8 cellular contexts compared by ENCODE assay signal in genomic region chr15:77118787-77119410, GRCh38. TPM values are rescaled to one million over a fixed set of nuclear protein-coding genes. Genes with fewer than 3 reads are reported as not detected.
DNase-seq lines count a peak whose midpoint lies in the region; ATAC-seq, FAIRE-seq and TF ChIP-seq lines count a peak whose summit lies in the region.

No MANE protein-coding gene starts in this region.

- WGBS in HepG2 (ENCODE audit: low lambda C conversion rate): 90% methylated on average over 3 of the region's 3 CpGs
- 44% methylated on average over 3 of the region's 3 CpGs; no CpG with 5 or more reads in 1 of the 2 donors for WGBS in transverse colon (ENCODE audit: low coverage in 1 of 2), 2 donors

- DNase-seq in activated CD4-positive, alpha-beta T cell treated with anti-CD3 and anti-CD28 coated beads for 36 hours: peak; percentile 39
- DNase-seq in activated CD4-positive, alpha-beta T cell treated with anti-CD3 and anti-CD28 coated beads for 1 hour: no peak
- peak; percentile 73 for DNase-seq in M059J (ENCODE audit: low read depth)
- DNase-seq in SK-N-MC (ENCODE audit: low read depth, low spot score): peak; percentile 73
- peak; percentile 49 for DNase-seq in colonic mucosa
- DNase-seq in HepG2 (ENCODE audit: low spot score): peak; percentile 59
- peak; percentile 38 for DNase-seq in transverse colon

- peaks cover 7% of the 10 kb centered on the region for H3K4me1 Mint-ChIP-seq in activated CD4-positive, alpha-beta T cell treated with anti-CD3 and anti-CD28 coated beads for 36 hours

- H3K27me3 ChIP-seq in colonic mucosa (no peaks in the 10 kb centered on the region), HepG2 (ENCODE audit: control insufficient read depth in 1 of 2, insufficient read depth in 2 of 2, low read length in 2 of 2) (no peaks in the 10 kb centered on the region), transverse colon (no peaks in the 10 kb centered on the region)

- H3K9me3 ChIP-seq in SK-N-MC (ENCODE audit: low read depth, low read length): no peaks in the 10 kb centered on the region
- no peaks in the 10 kb centered on the region for H3K9me3 ChIP-seq in colonic mucosa
- H3K9me3 ChIP-seq in HepG2 (ENCODE audit: low read length): no peaks in the 10 kb centered on the region
- no peaks in the 10 kb centered on the region for H3K9me3 ChIP-seq in transverse colon

- no TSS peak for BruUV-seq in HepG2 (replicated peaks; lab: Mats Ljungman, UMichigan)

- intact Hi-C loops in activated CD4-positive, alpha-beta T cell treated with anti-CD3 and anti-CD28 coated beads for 36 hours (cut with DNase I, micrococcal nuclease): loop anchor here (1.0 to 5.0 kb wide), 6 partner anchors 68 to 424 kb away; no protein-coding TSS in a partner anchor
- intact Hi-C loops in colonic mucosa (cut with DNase I): loop anchor here (5.0 kb wide), 1 partner anchor 378 kb away; no protein-coding TSS in a partner anchor
- intact Hi-C loops in HepG2 (cut with micrococcal nuclease; ENCODE audit: unreplicated experiment): loop anchor here (2.0 to 5.0 kb wide), 3 partner anchors 66 to 423 kb away; no protein-coding TSS in a partner anchor
- intact Hi-C loops in transverse colon (cut with DNase I; ENCODE audit: low total_unique reads): loop anchor here (5.0 kb wide), 1 partner anchor 423 kb away; no protein-coding TSS in a partner anchor

- H3K36me3 ChIP-seq in SK-N-MC (ENCODE audit: insufficient read depth, low read length): no peaks in the 10 kb centered on the region
- no peaks in the 10 kb centered on the region for H3K36me3 ChIP-seq in colonic mucosa
- H3K36me3 ChIP-seq in HepG2 (replicated peaks in 1 of 2; ENCODE audit: control insufficient read depth in 1 of 2, insufficient read depth in 2 of 2, low read length in 2 of 2): peaks cover 0 to 11% of the 10 kb centered on the region in 2 experiments; a peak in 3 of 5 replicates
- no peaks in the 10 kb centered on the region for H3K36me3 ChIP-seq in transverse colon

- TF ChIP-seq POLR2A in HepG2 (IDR thresholded peaks at IDR 0.05; ENCODE audit: insufficient read depth in 1 of 2, low read depth in 2 of 2, low read length in 2 of 2) (no peak), transverse colon (IDR thresholded peaks at IDR 0.05) (no peak)

- H3K9me3 Mint-ChIP-seq in activated CD4-positive, alpha-beta T cell treated with anti-CD3 and anti-CD28 coated beads for 36 hours (ENCODE audit: low read depth): no peaks in the 10 kb centered on the region

- no peak overlapping the region for H3K9ac ChIP-seq in SK-N-MC (ENCODE audit: insufficient read length)
- no peak overlapping the region for H3K9ac ChIP-seq in colonic mucosa (ENCODE audit: low read depth in 2 of 2, low read length in 2 of 2)
- H3K9ac ChIP-seq in HepG2 (ENCODE audit: insufficient read depth, low read depth, low read length): no peak overlapping the region

- in situ Hi-C loops in HepG2 (cut with HindIII; ENCODE audit: extremely low pct_ligation_motif_present, low pct_unique_long_range_greater_than_20kb): loop anchor here (5.0 kb wide), 1 partner anchor 378 kb away; no protein-coding TSS in a partner anchor
- in situ Hi-C loops in transverse colon (cut with MboI; ENCODE audit: low pct_ligation_motif_present in 1 of 4, low pct_unique_long_range_greater_than_20kb in 1 of 4, low sequenced_read_pairs in 3 of 4): loop anchor here in 2 of 4 donors (5.0 to 25.0 kb wide), 2 partner anchors 368 to 378 kb away; no protein-coding TSS in a partner anchor

- POLR2A ChIA-PET in activated CD4-positive, alpha-beta T cell treated with anti-CD3 and anti-CD28 coated beads for 36 hours (lab: Charles Lee): interaction anchor here (0.7 kb wide), 1 partner anchor 894 kb away, joined by 7 read pairs; no protein-coding TSS in a partner anchor
- POLR2A ChIA-PET in HepG2 (lab: Yijun Ruan, JAX): no interaction called here

- peak; percentile 60 for TF ChIP-seq CTCF in colonic mucosa (IDR thresholded peaks at IDR 0.05)
- peak; percentile 75 for TF ChIP-seq CTCF in HepG2 (CRISPR knock-in tag; IDR thresholded peaks at IDR 0.05)
- peak; percentile 61 to 75 (median 68) for TF ChIP-seq CTCF in transverse colon (IDR thresholded peaks at IDR 0.05)

- no peak overlapping the region for H3K27ac Mint-ChIP-seq in activated CD4-positive, alpha-beta T cell treated with anti-CD3 and anti-CD28 coated beads for 36 hours

- H3K27ac ChIP-seq in SK-N-MC (no peak overlapping the region), colonic mucosa (no peak overlapping the region), HepG2 (ENCODE audit: extremely low read length, insufficient read depth, low read length) (no peak overlapping the region), transverse colon (no peak overlapping the region)

- no peak overlapping the region for H3K4me2 ChIP-seq in HepG2 (ENCODE audit: low read depth, low read length)

- CTCF ChIA-PET in activated CD4-positive, alpha-beta T cell treated with anti-CD3 and anti-CD28 coated beads for 36 hours (lab: Charles Lee): interaction anchor here (0.6 to 4.9 kb wide), 20 partner anchors 10 to 1054 kb away, joined by 3 to 44 read pairs (median 4); no protein-coding TSS in a partner anchor
- CTCF ChIA-PET in HepG2 (lab: Yijun Ruan, JAX; ENCODE audit: low intra/inter-chr PET ratio, low total read pairs): interaction anchor here (1.1 to 2.5 kb wide), 3 partner anchors 67 to 424 kb away, joined by 4 to 19 read pairs (median 11); no protein-coding TSS in a partner anchor

- peak; percentile 39 for FAIRE-seq in HepG2 (lab: Jason Lieb, UNC)

- peak; percentile 47 for ATAC-seq in activated CD4-positive, alpha-beta T cell treated with anti-CD3 and anti-CD28 coated beads for 36 hours
- ATAC-seq in HepG2 (peak; percentile 62; the same call in 2 of the 3 replicates), GM21619 (IDR thresholded peaks at IDR 0.05; ENCODE audit: unreplicated experiment) (no peak)

- no peaks in the 10 kb centered on the region for H3K4me1 ChIP-seq in colonic mucosa
- H3K4me1 ChIP-seq in HepG2 (ENCODE audit: insufficient read depth, low read length): 0 out of 2 replicates have a peak, but pooled peaks cover 5% of the 10 kb centered on the region
- H3K4me1 ChIP-seq in transverse colon: peaks cover 0 to 30% (median 13%) of the 10 kb centered on the region in 4 donors

- H3K4me3 ChIP-seq in SK-N-MC (no peak overlapping the region), colonic mucosa (no peak overlapping the region), HepG2 (replicated peaks in 1 of 3; ENCODE audit: insufficient read depth in 1 of 3, low read depth in 2 of 3, low read length in 3 of 3) (no peak overlapping the region), transverse colon (no peak overlapping the region)

- H4K20me1 ChIP-seq in HepG2 (ENCODE audit: insufficient read depth, low read length): no peaks in the 10 kb centered on the region

- H2AFZ ChIP-seq in HepG2 (ENCODE audit: low read length): no peak overlapping the region

- H3K4me3 Mint-ChIP-seq in activated CD4-positive, alpha-beta T cell treated with anti-CD3 and anti-CD28 coated beads for 36 hours: no peak overlapping the region

- H3K36me3 Mint-ChIP-seq in activated CD4-positive, alpha-beta T cell treated with anti-CD3 and anti-CD28 coated beads for 36 hours (ENCODE audit: low read depth): no peaks in the 10 kb centered on the region

- TF ChIP-seq EP300 in HepG2 (IDR thresholded peaks at IDR 0.05; ENCODE audit: low read depth in 2 of 2, low read length in 2 of 2) (no peak), HepG2 (CRISPR knock-in tag; IDR thresholded peaks at IDR 0.05; ENCODE audit: borderline replicate concordance) (no peak), transverse colon (IDR thresholded peaks at IDR 0.05; ENCODE audit: low read depth) (no peak)

- H3K79me2 ChIP-seq in HepG2 (ENCODE audit: insufficient read depth, low read length): no peaks in the 10 kb centered on the region

- TF ChIP-seq RAD21 in HepG2 (CRISPR knock-in tag; IDR thresholded peaks at IDR 0.05): peak; percentile 59; the same call in 1 of the 2 replicates

- no peaks in the 10 kb centered on the region for H3K27me3 Mint-ChIP-seq in activated CD4-positive, alpha-beta T cell treated with anti-CD3 and anti-CD28 coated beads for 36 hours

RNA-seq across cellular contexts. Expression of gene TSPAN3, which starts 48.0 kb away (rescaled TPM):
- total RNA-seq in activated CD4-positive, alpha-beta T cell treated with anti-CD3 and anti-CD28 coated beads for 36 hours: 10 to 100 TPM; 26.2 to 28.4 TPM
- total RNA-seq in M059J (2014; rRNA removed; shearing (Covaris generic)): 280 and 312 TPM in 2 replicates
- total RNA-seq in colonic mucosa: 100 to 1,000 TPM; 594 to 841 TPM
- 102 and 170 TPM in 2 replicates for total RNA-seq in HepG2 (2016; rRNA removed; fragmentation: Illumina TruSeq; extraction: Trizol)
- 51.2 and 62.4 TPM in 2 replicates for total RNA-seq in HepG2 (2016; cell fraction: cytosol; rRNA removed; fragmentation: Illumina TruSeq; extraction: Trizol; ENCODE audit: low read depth)
- total RNA-seq in HepG2 (2016; cell fraction: insoluble cytoplasmic fraction; rRNA removed; fragmentation: Illumina TruSeq; extraction: Trizol): 108 and 171 TPM in 2 replicates
- total RNA-seq in HepG2 (2016; cell fraction: membrane; rRNA removed; fragmentation: Illumina TruSeq; extraction: Trizol): 109 and 138 TPM in 2 replicates
- 128 and 152 TPM in 2 replicates for total RNA-seq in HepG2 (2016; cell fraction: nucleus; rRNA removed; fragmentation: Illumina TruSeq; extraction: Trizol)
- polyA plus RNA-seq in HepG2 (2011; rRNA removed): 155 and 167 TPM in 2 replicates
- 231 and 297 TPM in 2 replicates for polyA plus RNA-seq in HepG2 (2011; cell fraction: cytosol; rRNA removed)
- 56.3 and 77.8 TPM in 2 replicates for polyA plus RNA-seq in HepG2 (2011; cell fraction: nucleus; rRNA removed)
- 134 and 159 TPM in 2 replicates for polyA plus RNA-seq in HepG2 (2012)
- polyA plus RNA-seq in HepG2 (2016; cell fraction: cytosol; fragmentation: Illumina TruSeq; extraction: Trizol; ENCODE audit: low read depth): 52.0 and 77.5 TPM in 2 replicates
- polyA plus RNA-seq in HepG2 (2016; cell fraction: insoluble cytoplasmic fraction; fragmentation: Illumina TruSeq; extraction: Trizol; ENCODE audit: low read depth): 105 and 130 TPM in 2 replicates
- polyA plus RNA-seq in HepG2 (2016; cell fraction: membrane; fragmentation: Illumina TruSeq; extraction: Trizol; ENCODE audit: low read depth): 93.2 and 115 TPM in 2 replicates
- 217 and 229 TPM in 2 replicates for polyA plus RNA-seq in HepG2 (2016; cell fraction: nucleus; fragmentation: Illumina TruSeq; extraction: Trizol; ENCODE audit: insufficient read depth, low read depth)
- polyA minus RNA-seq in HepG2 (2011; rRNA and poly(A)+ RNA removed; ENCODE audit: low replicate concordance): 238 and 277 TPM in 2 replicates
- 83.9 and 119 TPM in 2 replicates for polyA minus RNA-seq in HepG2 (2011; cell fraction: cytosol; rRNA and poly(A)+ RNA removed)
- polyA minus RNA-seq in HepG2 (2011; cell fraction: nucleus; rRNA and poly(A)+ RNA removed): 38.1 and 56.6 TPM in 2 replicates
- total RNA-seq in transverse colon: 1,000 to 10,000 TPM in 1 of 4 donors, 100 to 1,000 TPM in 3; 365 to 1,069 (median 676) TPM
